Comparison of ENCODE assay signal across 32 cellular contexts in genomic region chr3:196270499-196270898, GRCh38. TPM values are rescaled to one million over a fixed set of nuclear protein-coding genes. Genes with fewer than 3 reads are reported as not detected.
A peak's percentile ranks its signal among the peaks of the same experiment; 100 is the strongest.
DNase-seq lines count a peak whose midpoint lies in the region; ATAC-seq lines count a peak whose summit lies in the region.
"Had no signal": no experiment of that assay in that cellular context is flagged by ENCODE, and none has a peak within 500 bp of the region (broad histone marks: within the 10 kb centered on the region; RNA-seq: fewer than 3 reads in every experiment).

No MANE protein-coding gene starts in this region.

- no peak for ATAC-seq in CD4-positive, CD25-positive, alpha-beta regulatory T cell (ENCODE audit: low read depth in 2 of 2)
- ATAC-seq in activated T-helper 17 cell treated with anti-CD3 and anti-CD28 coated beads, Interleukin-2, amount 50 U/mL, for 72 hours (replicated peaks), result no peak
- ATAC-seq in memory B cell (ENCODE audit: low read depth) (no peak), GM19455 (IDR thresholded peaks at IDR 0.05; ENCODE audit: unreplicated experiment) (no peak), GM21528 (IDR thresholded peaks at IDR 0.05; ENCODE audit: low FRiP score, unreplicated experiment) (no peak)
- ATAC-seq: esophagus mucosa; heart left ventricle; left ventricle myocardium superior; naive thymus-derived CD4-positive, alpha-beta T cell; psoas muscle had no signal

- no peak overlapping the region for H3K27ac ChIP-seq in CD4-positive, CD25-positive, alpha-beta regulatory T cell (ENCODE audit: insufficient read depth, low read length, poor library complexity, severe bottlenecking)
- H3K27ac ChIP-seq: adrenal gland, C4-2B, heart left ventricle, psoas muscle, sigmoid colon had no signal

- no peak overlapping the region for H3K4me3 Mint-ChIP-seq in T-helper 2 cell treated with Interferon-gamma antibody and Interleukin-4, amounts not matched to agents 5 μg/mL and 100 μg/mL, for 36 hours
- no peak overlapping the region for H3K4me3 Mint-ChIP-seq in CD4-positive, CD25-positive, alpha-beta regulatory T cell
- no peak overlapping the region for H3K4me3 Mint-ChIP-seq in activated T-helper 17 cell treated with anti-CD3 and anti-CD28 coated beads, Interleukin-2, amount 50 U/mL, for 72 hours
- no peak overlapping the region for H3K4me3 Mint-ChIP-seq in memory B cell
- H3K4me3 Mint-ChIP-seq: endodermal cell; naive thymus-derived CD4-positive, alpha-beta T cell; type B pancreatic cell had no signal

- no peaks in the 10 kb centered on the region for H3K27me3 Mint-ChIP-seq in T-helper 2 cell treated with Interferon-gamma antibody and Interleukin-4, amounts not matched to agents 5 μg/mL and 100 μg/mL, for 36 hours (ENCODE audit: low read depth)
- no peaks in the 10 kb centered on the region for H3K27me3 Mint-ChIP-seq in CD4-positive, CD25-positive, alpha-beta regulatory T cell
- H3K27me3 Mint-ChIP-seq in activated T-helper 17 cell treated with anti-CD3 and anti-CD28 coated beads, Interleukin-2, amount 50 U/mL, for 72 hours, result no peaks in the 10 kb centered on the region
- no peaks in the 10 kb centered on the region for H3K27me3 Mint-ChIP-seq in memory B cell
- H3K27me3 Mint-ChIP-seq: naive thymus-derived CD4-positive, alpha-beta T cell; type B pancreatic cell had no signal

- H3K36me3 Mint-ChIP-seq in T-helper 2 cell treated with Interferon-gamma antibody and Interleukin-4, amounts not matched to agents 5 μg/mL and 100 μg/mL, for 36 hours (ENCODE audit: low read depth), result peaks cover 46% of the 10 kb centered on the region
- peaks cover 13% of the 10 kb centered on the region for H3K36me3 Mint-ChIP-seq in CD4-positive, CD25-positive, alpha-beta regulatory T cell
- H3K36me3 Mint-ChIP-seq in activated T-helper 17 cell treated with anti-CD3 and anti-CD28 coated beads, Interleukin-2, amount 50 U/mL, for 72 hours (ENCODE audit: low read depth), result peaks cover 80% of the 10 kb centered on the region
- peaks cover 14% of the 10 kb centered on the region for H3K36me3 Mint-ChIP-seq in memory B cell

- H3K9me3 ChIP-seq in CD4-positive, CD25-positive, alpha-beta regulatory T cell (ENCODE audit: control insufficient read depth in 2 of 2, low read length in 2 of 2), result no peaks in the 10 kb centered on the region
- H3K9me3 ChIP-seq: adrenal gland, heart left ventricle, sigmoid colon had no signal

- H3K27ac Mint-ChIP-seq in T-helper 2 cell treated with Interferon-gamma antibody and Interleukin-4, amounts not matched to agents 5 μg/mL and 100 μg/mL, for 36 hours, result peak overlapping the region; percentile 71
- H3K27ac Mint-ChIP-seq in CD4-positive, CD25-positive, alpha-beta regulatory T cell, result peak overlapping the region in 2 of 3 donors; percentile 11 to 48
- H3K27ac Mint-ChIP-seq in activated T-helper 17 cell treated with anti-CD3 and anti-CD28 coated beads, Interleukin-2, amount 50 U/mL, for 72 hours, result peak overlapping the region; percentile 35
- H3K27ac Mint-ChIP-seq in memory B cell, result peak overlapping the region; percentile 49
- H3K27ac Mint-ChIP-seq: endodermal cell, type B pancreatic cell had no signal

- H3K36me3 ChIP-seq in CD4-positive, CD25-positive, alpha-beta regulatory T cell (ENCODE audit: control insufficient read depth, insufficient read depth, low read length), result peaks cover 33% of the 10 kb centered on the region

- H3K4me1 ChIP-seq in CD4-positive, CD25-positive, alpha-beta regulatory T cell (ENCODE audit: control insufficient read depth, insufficient read depth, low read length, poor library complexity, severe bottlenecking), result peaks cover 30% of the 10 kb centered on the region

- no peaks in the 10 kb centered on the region for H3K27me3 ChIP-seq in CD4-positive, CD25-positive, alpha-beta regulatory T cell (ENCODE audit: control insufficient read depth, insufficient read depth, low read length)
- H3K27me3 ChIP-seq: adrenal gland, heart left ventricle, sigmoid colon had no signal

- no peak for DNase-seq in T-helper 2 cell treated with Interferon-gamma antibody and Interleukin-4, amounts not matched to agents 5 μg/mL and 100 μg/mL, for 36 hours (ENCODE audit: low spot score)
- no peak for DNase-seq in T-helper 2 cell
- DNase-seq in CD4-positive, CD25-positive, alpha-beta regulatory T cell, result no peak
- no peak for DNase-seq in memory B cell (ENCODE audit: low spot score in 2 of 2)
- DNase-seq in kidney glomerular epithelial cell (lab: John Stamatoyannopoulos, UW), result no peak
- DNase-seq: 8988T; activated gamma-delta T cell treated with Interleukin-2 at 50 U/mL for 16 hours; adrenal gland; central memory CD4-positive, alpha-beta T cell; DMS79; endodermal cell; heart left ventricle; left ventricle myocardium superior; MV-4-11; naive thymus-derived CD4-positive, alpha-beta T cell; NCI-H1436 treated with DMSO at 0.1 percent for 48 hours; NCI-H345; psoas muscle; Right ventricle myocardium superior; sigmoid colon; stimulated activated CD4-positive, alpha-beta T cell treated with anti-CD3 and anti-CD28 coated beads, Interleukin-4, amount 100 ng/mL, for 1 hour; T-helper 9 cell had no signal

- no peaks in the 10 kb centered on the region for H3K9me3 Mint-ChIP-seq in T-helper 2 cell treated with Interferon-gamma antibody and Interleukin-4, amounts not matched to agents 5 μg/mL and 100 μg/mL, for 36 hours
- H3K9me3 Mint-ChIP-seq in CD4-positive, CD25-positive, alpha-beta regulatory T cell, result no peaks in the 10 kb centered on the region
- peaks cover 4% of the 10 kb centered on the region for H3K9me3 Mint-ChIP-seq in activated T-helper 17 cell treated with anti-CD3 and anti-CD28 coated beads, Interleukin-2, amount 50 U/mL, for 72 hours
- peaks cover 2% of the 10 kb centered on the region for H3K9me3 Mint-ChIP-seq in memory B cell
- H3K9me3 Mint-ChIP-seq: naive thymus-derived CD4-positive, alpha-beta T cell; type B pancreatic cell had no signal

- H3K4me1 Mint-ChIP-seq in T-helper 2 cell treated with Interferon-gamma antibody and Interleukin-4, amounts not matched to agents 5 μg/mL and 100 μg/mL, for 36 hours (ENCODE audit: low read depth), result peaks cover 41% of the 10 kb centered on the region
- H3K4me1 Mint-ChIP-seq in CD4-positive, CD25-positive, alpha-beta regulatory T cell, result peaks cover 22 to 44% (median 32%) of the 10 kb centered on the region in 4 donors
- peaks cover 33% of the 10 kb centered on the region for H3K4me1 Mint-ChIP-seq in activated T-helper 17 cell treated with anti-CD3 and anti-CD28 coated beads, Interleukin-2, amount 50 U/mL, for 72 hours
- H3K4me1 Mint-ChIP-seq in memory B cell, result peaks cover 23% of the 10 kb centered on the region
- H3K4me1 Mint-ChIP-seq: endodermal cell had no signal

- no peak overlapping the region for H3K4me3 ChIP-seq in CD4-positive, CD25-positive, alpha-beta regulatory T cell (ENCODE audit: low read depth, low read length)
- H3K4me3 ChIP-seq: adrenal gland, heart left ventricle, psoas muscle, sigmoid colon had no signal

RNA-seq across cellular contexts. Expression of gene PCYT1A, which starts 17.0 kb away (rescaled TPM):
- 87.4 TPM for total RNA-seq in CD4-positive, CD25-positive, alpha-beta regulatory T cell
- polyA plus RNA-seq in CD4-positive, CD25-positive, alpha-beta regulatory T cell, result 10 to 100 TPM; 21.4 to 25.2 (median 22.9) TPM
- total RNA-seq in activated T-helper 17 cell treated with anti-CD3 and anti-CD28 coated beads, Interleukin-2, amount 50 U/mL, for 72 hours, result 10 to 100 TPM; 50.8 to 62.0 TPM

RNA-seq across cellular contexts. Expression of gene DYNLT2B, which starts 47.5 kb away (rescaled TPM):
- 9.1 TPM for total RNA-seq in CD4-positive, CD25-positive, alpha-beta regulatory T cell
- 10 to 100 TPM; 13.8 to 20.7 (median 16.9) TPM for polyA plus RNA-seq in CD4-positive, CD25-positive, alpha-beta regulatory T cell
- total RNA-seq in activated T-helper 17 cell treated with anti-CD3 and anti-CD28 coated beads, Interleukin-2, amount 50 U/mL, for 72 hours, result 10 to 100 TPM in 1 of 2 donors, 1 to 10 TPM in 1; 9.6 to 11.3 TPM

RNA-seq across cellular contexts. Expression of gene SLC51A, which starts 54.2 kb away (rescaled TPM):
- total RNA-seq in CD4-positive, CD25-positive, alpha-beta regulatory T cell, result not detected
- 1 to 10 TPM in 1 of 4 donors, under 1 TPM in 3; 0.38 to 2.2 (median 0.63) TPM for polyA plus RNA-seq in CD4-positive, CD25-positive, alpha-beta regulatory T cell
- not detected for total RNA-seq in activated T-helper 17 cell treated with anti-CD3 and anti-CD28 coated beads, Interleukin-2, amount 50 U/mL, for 72 hours
- total RNA-seq: esophagus mucosa; fibroblast of villous mesenchyme; left ventricle myocardium superior; LHCN-M2; naive thymus-derived CD4-positive, alpha-beta T cell; Right ventricle myocardium superior; sigmoid colon; subcutaneous adipose tissue had no signal
- polyA plus RNA-seq: keratinocyte had no signal

RNA-seq across cellular contexts. Expression of gene ZDHHC19, which starts 59.3 kb away (rescaled TPM):
- total RNA-seq in CD4-positive, CD25-positive, alpha-beta regulatory T cell, result not detected
- polyA plus RNA-seq in CD4-positive, CD25-positive, alpha-beta regulatory T cell, result not detected
- not detected for total RNA-seq in activated T-helper 17 cell treated with anti-CD3 and anti-CD28 coated beads, Interleukin-2, amount 50 U/mL, for 72 hours
- total RNA-seq: esophagus mucosa, fibroblast of villous mesenchyme, heart left ventricle, left ventricle myocardium superior, LHCN-M2, Right ventricle myocardium superior, subcutaneous adipose tissue had no signal
- polyA plus RNA-seq: keratinocyte; naive thymus-derived CD4-positive, alpha-beta T cell had no signal
